ENCODE assay signal across 9 cellular contexts in genomic region chr22:47862394-47862793, GRCh38.
"Had no signal": no experiment of that assay in that cellular context is flagged by ENCODE, and none has a peak within 500 bp of the region (broad histone marks: within the 10 kb centered on the region; RNA-seq: fewer than 3 reads in every experiment).

No MANE protein-coding gene starts in this region.

- H3K9me3 ChIP-seq: HAP-1 had no signal

- H3K27ac ChIP-seq: GM23248 had no signal

- H3K4me1 Mint-ChIP-seq: GM23338 had no signal

- H3K27ac Mint-ChIP-seq: GM23338, H9, HFFc6 had no signal

- DNase-seq: GM23248, GOT3, H7, H9, HCEC 1CT, HFFc6 had no signal

- H3K4me1 ChIP-seq: HAP-1 had no signal

- H3K4me3 Mint-ChIP-seq: GM23338, H9, HFFc6 had no signal

- H3K36me3 ChIP-seq: HAP-1 had no signal

- ATAC-seq: GM23338, HCT116 had no signal

- H3K4me3 ChIP-seq: GM23248, GM23338, HAP-1 had no signal
